1 cellular context compared by ENCODE assay signal in the genomic region with DNA sequence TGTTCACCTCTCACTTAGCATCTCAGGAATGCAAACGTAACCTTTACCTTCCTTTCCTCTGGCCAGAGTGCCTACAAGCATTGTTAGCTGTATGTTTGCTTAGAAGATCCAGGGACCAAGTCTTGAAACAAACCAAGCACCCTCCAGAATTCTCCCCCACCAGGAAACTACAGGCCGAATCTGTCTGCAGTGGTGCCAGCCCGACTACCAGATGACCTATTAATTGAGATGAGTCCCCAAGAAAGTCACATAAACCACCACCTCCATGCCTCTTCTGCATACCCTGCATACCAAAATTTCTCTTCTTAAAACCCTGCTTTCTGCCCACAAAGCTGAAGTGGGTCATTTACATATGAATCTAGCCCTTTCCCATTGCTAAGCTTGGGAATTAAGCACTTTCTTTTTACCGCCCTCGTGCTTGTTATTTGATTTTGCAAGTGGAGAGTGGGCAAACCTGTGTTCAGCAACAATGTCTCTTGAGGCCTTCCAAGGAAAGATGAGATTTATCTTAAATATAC.
TF ChIP-seq lines count a peak whose summit lies in the region.

No MANE protein-coding gene starts in this region.

TF ChIP-seq in H1, 55 proteins besides CTCF, POLR2A, EP300 and RAD21 (continued from another document):
- TF ChIP-seq, protein P1, sequence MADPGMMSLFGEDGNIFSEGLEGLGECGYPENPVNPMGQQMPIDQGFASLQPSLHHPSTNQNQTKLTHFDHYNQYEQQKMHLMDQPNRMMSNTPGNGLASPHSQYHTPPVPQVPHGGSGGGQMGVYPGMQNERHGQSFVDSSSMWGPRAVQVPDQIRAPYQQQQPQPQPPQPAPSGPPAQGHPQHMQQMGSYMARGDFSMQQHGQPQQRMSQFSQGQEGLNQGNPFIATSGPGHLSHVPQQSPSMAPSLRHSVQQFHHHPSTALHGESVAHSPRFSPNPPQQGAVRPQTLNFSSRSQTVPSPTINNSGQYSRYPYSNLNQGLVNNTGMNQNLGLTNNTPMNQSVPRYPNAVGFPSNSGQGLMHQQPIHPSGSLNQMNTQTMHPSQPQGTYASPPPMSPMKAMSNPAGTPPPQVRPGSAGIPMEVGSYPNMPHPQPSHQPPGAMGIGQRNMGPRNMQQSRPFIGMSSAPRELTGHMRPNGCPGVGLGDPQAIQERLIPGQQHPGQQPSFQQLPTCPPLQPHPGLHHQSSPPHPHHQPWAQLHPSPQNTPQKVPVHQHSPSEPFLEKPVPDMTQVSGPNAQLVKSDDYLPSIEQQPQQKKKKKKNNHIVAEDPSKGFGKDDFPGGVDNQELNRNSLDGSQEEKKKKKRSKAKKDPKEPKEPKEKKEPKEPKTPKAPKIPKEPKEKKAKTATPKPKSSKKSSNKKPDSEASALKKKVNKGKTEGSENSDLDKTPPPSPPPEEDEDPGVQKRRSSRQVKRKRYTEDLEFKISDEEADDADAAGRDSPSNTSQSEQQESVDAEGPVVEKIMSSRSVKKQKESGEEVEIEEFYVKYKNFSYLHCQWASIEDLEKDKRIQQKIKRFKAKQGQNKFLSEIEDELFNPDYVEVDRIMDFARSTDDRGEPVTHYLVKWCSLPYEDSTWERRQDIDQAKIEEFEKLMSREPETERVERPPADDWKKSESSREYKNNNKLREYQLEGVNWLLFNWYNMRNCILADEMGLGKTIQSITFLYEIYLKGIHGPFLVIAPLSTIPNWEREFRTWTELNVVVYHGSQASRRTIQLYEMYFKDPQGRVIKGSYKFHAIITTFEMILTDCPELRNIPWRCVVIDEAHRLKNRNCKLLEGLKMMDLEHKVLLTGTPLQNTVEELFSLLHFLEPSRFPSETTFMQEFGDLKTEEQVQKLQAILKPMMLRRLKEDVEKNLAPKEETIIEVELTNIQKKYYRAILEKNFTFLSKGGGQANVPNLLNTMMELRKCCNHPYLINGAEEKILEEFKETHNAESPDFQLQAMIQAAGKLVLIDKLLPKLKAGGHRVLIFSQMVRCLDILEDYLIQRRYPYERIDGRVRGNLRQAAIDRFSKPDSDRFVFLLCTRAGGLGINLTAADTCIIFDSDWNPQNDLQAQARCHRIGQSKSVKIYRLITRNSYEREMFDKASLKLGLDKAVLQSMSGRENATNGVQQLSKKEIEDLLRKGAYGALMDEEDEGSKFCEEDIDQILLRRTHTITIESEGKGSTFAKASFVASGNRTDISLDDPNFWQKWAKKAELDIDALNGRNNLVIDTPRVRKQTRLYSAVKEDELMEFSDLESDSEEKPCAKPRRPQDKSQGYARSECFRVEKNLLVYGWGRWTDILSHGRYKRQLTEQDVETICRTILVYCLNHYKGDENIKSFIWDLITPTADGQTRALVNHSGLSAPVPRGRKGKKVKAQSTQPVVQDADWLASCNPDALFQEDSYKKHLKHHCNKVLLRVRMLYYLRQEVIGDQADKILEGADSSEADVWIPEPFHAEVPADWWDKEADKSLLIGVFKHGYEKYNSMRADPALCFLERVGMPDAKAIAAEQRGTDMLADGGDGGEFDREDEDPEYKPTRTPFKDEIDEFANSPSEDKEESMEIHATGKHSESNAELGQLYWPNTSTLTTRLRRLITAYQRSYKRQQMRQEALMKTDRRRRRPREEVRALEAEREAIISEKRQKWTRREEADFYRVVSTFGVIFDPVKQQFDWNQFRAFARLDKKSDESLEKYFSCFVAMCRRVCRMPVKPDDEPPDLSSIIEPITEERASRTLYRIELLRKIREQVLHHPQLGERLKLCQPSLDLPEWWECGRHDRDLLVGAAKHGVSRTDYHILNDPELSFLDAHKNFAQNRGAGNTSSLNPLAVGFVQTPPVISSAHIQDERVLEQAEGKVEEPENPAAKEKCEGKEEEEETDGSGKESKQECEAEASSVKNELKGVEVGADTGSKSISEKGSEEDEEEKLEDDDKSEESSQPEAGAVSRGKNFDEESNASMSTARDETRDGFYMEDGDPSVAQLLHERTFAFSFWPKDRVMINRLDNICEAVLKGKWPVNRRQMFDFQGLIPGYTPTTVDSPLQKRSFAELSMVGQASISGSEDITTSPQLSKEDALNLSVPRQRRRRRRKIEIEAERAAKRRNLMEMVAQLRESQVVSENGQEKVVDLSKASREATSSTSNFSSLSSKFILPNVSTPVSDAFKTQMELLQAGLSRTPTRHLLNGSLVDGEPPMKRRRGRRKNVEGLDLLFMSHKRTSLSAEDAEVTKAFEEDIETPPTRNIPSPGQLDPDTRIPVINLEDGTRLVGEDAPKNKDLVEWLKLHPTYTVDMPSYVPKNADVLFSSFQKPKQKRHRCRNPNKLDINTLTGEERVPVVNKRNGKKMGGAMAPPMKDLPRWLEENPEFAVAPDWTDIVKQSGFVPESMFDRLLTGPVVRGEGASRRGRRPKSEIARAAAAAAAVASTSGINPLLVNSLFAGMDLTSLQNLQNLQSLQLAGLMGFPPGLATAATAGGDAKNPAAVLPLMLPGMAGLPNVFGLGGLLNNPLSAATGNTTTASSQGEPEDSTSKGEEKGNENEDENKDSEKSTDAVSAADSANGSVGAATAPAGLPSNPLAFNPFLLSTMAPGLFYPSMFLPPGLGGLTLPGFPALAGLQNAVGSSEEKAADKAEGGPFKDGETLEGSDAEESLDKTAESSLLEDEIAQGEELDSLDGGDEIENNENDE (IDR thresholded peaks at IDR 0.05; ENCODE audit: insufficient replicate concordance, low read length): peak; percentile 58
- TF ChIP-seq, protein P2, sequence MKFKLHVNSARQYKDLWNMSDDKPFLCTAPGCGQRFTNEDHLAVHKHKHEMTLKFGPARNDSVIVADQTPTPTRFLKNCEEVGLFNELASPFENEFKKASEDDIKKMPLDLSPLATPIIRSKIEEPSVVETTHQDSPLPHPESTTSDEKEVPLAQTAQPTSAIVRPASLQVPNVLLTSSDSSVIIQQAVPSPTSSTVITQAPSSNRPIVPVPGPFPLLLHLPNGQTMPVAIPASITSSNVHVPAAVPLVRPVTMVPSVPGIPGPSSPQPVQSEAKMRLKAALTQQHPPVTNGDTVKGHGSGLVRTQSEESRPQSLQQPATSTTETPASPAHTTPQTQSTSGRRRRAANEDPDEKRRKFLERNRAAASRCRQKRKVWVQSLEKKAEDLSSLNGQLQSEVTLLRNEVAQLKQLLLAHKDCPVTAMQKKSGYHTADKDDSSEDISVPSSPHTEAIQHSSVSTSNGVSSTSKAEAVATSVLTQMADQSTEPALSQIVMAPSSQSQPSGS (IDR thresholded peaks at IDR 0.05; ENCODE audit: low read length): 0 out of 2 replicates have a peak, but pooled peaks have one; percentile 48
- TF ChIP-seq HDAC2 (IDR thresholded peaks at IDR 0.05; ENCODE audit: borderline replicate concordance in 1 of 2, low read depth in 2 of 2, low read length in 2 of 2) (peak; percentile 38 to 59; a peak in 1 of 4 replicates), CHD2 (IDR thresholded peaks at IDR 0.05; ENCODE audit: low read length) (0 out of 2 replicates have a peak, but pooled peaks have one; percentile 42), EZH2 (IDR thresholded peaks at IDR 0.05; ENCODE audit: low read depth, low read length, severe bottlenecking) (no peak), GABPA (IDR thresholded peaks at IDR 0.05; ENCODE audit: borderline replicate concordance, insufficient read depth, low read length) (no peak), POLR2AphosphoS5 (IDR thresholded peaks at IDR 0.05; ENCODE audit: low read depth, low read length) (no peak), POU5F1 (IDR thresholded peaks at IDR 0.05; ENCODE audit: low read depth, low read length) (0 out of 2 replicates have a peak, but pooled peaks have one; percentile 47), ASH2L (IDR thresholded peaks at IDR 0.05; ENCODE audit: low read length) (peak; percentile 58), HDAC6 (IDR thresholded peaks at IDR 0.05; ENCODE audit: low read depth, low read length) (no peak), NANOG (IDR thresholded peaks at IDR 0.05; ENCODE audit: insufficient read depth, low read depth, low read length, poor library complexity, severe bottlenecking) (peak; percentile 11)
- TF ChIP-seq, protein P3, sequence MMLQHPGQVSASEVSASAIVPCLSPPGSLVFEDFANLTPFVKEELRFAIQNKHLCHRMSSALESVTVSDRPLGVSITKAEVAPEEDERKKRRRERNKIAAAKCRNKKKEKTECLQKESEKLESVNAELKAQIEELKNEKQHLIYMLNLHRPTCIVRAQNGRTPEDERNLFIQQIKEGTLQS (IDR thresholded peaks at IDR 0.05; ENCODE audit: insufficient read depth, low read depth, low read length): no peak
